Comparison of ENCODE assay signal across 16 cellular contexts in genomic region chr4:115325836-115326235, GRCh38.
"Had no signal": no experiment of that assay in that cellular context is flagged by ENCODE, and none has a peak within 500 bp of the region (broad histone marks: within the 10 kb centered on the region; RNA-seq: fewer than 3 reads in every experiment).

No MANE protein-coding gene starts in this region.

- H3K4me3 ChIP-seq: body of pancreas, dorsolateral prefrontal cortex, gastrocnemius medialis, left ventricle myocardium inferior, right atrium auricular region, tibial nerve, uterus had no signal

- H3K9me3 ChIP-seq: body of pancreas, gastrocnemius medialis, left ventricle myocardium inferior, right atrium auricular region, tibial nerve, uterus had no signal

- H3K27me3 ChIP-seq: body of pancreas, dorsolateral prefrontal cortex, gastrocnemius medialis, right atrium auricular region, tibial nerve, uterus had no signal

- H3K4me1 ChIP-seq: body of pancreas, gastrocnemius medialis, left ventricle myocardium inferior, right atrium auricular region, uterus had no signal

- DNase-seq: activated B cell treated with CpG ODN at 0.5 μM for 24 hours; activated CD4-positive, alpha-beta memory T cell treated with anti-CD3 and anti-CD28 coated beads for 36 hours; activated CD4-positive, alpha-beta T cell treated with anti-CD3 and anti-CD28 coated beads for 4 hours; activated T-cell treated with anti-CD3 and anti-CD28 coated beads for 4 hours; amniotic stem cell; body of pancreas; dorsolateral prefrontal cortex; gastrocnemius medialis; head of caudate nucleus; left ventricle myocardium inferior; mammary epithelial cell; stimulated activated CD4-positive, alpha-beta T cell treated with anti-CD3 and anti-CD28 coated beads, Interleukin-2, amount 100 ng/mL, for 24 hours; T-helper 17 cell; uterus had no signal

- H3K36me3 ChIP-seq: gastrocnemius medialis, left ventricle myocardium inferior, right atrium auricular region, tibial nerve, uterus had no signal

- H3K27ac ChIP-seq: body of pancreas, dorsolateral prefrontal cortex, gastrocnemius medialis, left ventricle myocardium inferior, right atrium auricular region, tibial nerve, uterus had no signal
